ENCODE assay signal across 17 cellular contexts in the genomic region with DNA sequence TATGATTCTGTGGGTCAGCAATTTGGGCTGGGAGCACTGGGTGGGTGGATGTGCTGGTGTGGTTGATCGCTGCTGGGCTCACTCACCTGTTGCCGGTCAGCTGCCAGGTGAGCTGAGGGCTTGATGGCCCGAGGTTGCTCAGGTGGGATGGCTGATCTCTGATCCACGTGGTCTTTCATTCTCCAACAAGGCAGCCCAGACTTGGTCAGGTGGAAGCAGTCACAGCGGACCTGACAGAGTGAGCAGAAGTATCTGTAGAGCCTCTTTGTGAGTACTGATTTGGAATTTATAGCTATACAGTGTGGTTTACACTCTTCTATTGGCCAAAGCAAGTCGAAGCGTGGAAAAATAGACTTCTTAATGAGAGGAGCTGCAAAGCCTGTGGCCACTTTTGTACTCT.
DNase-seq lines count a peak whose midpoint lies in the region; ATAC-seq and TF ChIP-seq lines count a peak whose summit lies in the region.
"Had no signal": no experiment of that assay in that cellular context is flagged by ENCODE, and none has a peak within 500 bp of the region (broad histone marks: within the 10 kb centered on the region; RNA-seq: fewer than 3 reads in every experiment).

No MANE protein-coding gene starts in this region.

- H3K4me1 ChIP-seq in HEK293 (ENCODE audit: control insufficient read depth, insufficient read depth, low read length) (no peaks in the 10 kb centered on the region), osteoblast (ENCODE audit: insufficient read depth, low read length) (no peaks in the 10 kb centered on the region)

- H3K36me3 Mint-ChIP-seq in endothelial cell (ENCODE audit: low read depth, unreplicated experiment), result no peaks in the 10 kb centered on the region
- H3K36me3 Mint-ChIP-seq: CD4-positive, alpha-beta memory T cell had no signal

- H3K4me1 Mint-ChIP-seq in endothelial cell (ENCODE audit: unreplicated experiment), result peaks cover 2% of the 10 kb centered on the region

- H3K27ac ChIP-seq in HEK293 (ENCODE audit: extremely low read depth, low read depth, low read length) (no peak overlapping the region), SK-N-MC (peak overlapping the region; percentile 63; the same call in 1 of the 2 replicates), osteoblast (ENCODE audit: low read depth, low read length) (no peak overlapping the region)
- H3K27ac ChIP-seq: GM23248 had no signal

- DNase-seq in SK-N-MC (ENCODE audit: low read depth, low spot score) (no peak), osteoblast (ENCODE audit: insufficient read length, low spot score, missing footprints) (peak; percentile 22), Right ventricle myocardium inferior (ENCODE audit: missing footprints) (no peak), endothelial cell (ENCODE audit: low spot score) (no peak), NCI-H345 treated with DMSO at 0.1 percent for 48 hours (lab: John Stamatoyannopoulos, UW; ENCODE audit: unreplicated experiment) (no peak)
- DNase-seq: C1 segment of cervical spinal cord; Calu3; CD4-positive, alpha-beta memory T cell; COR-L47; DMS53; DND-41; GM23248; H7; HFFc6 had no signal

- CTCF ChIA-PET in HEK293 (lab: Yijun Ruan, JAX), result interaction anchor here (0.6 to 9.4 kb wide), 5 partner anchors 9 to 309 kb away, joined by 3 to 247 read pairs (median 120); a partner anchor contains a TSS

- POLR2A ChIA-PET in HEK293 (lab: Yijun Ruan, JAX), result no interaction called here

- H2AFZ ChIP-seq in osteoblast (ENCODE audit: low read length), result no peak overlapping the region
- H2AFZ ChIP-seq: GM23248 had no signal

- H3K27me3 ChIP-seq in osteoblast (ENCODE audit: insufficient read depth, low read length), result no peaks in the 10 kb centered on the region

- H3K4me2 ChIP-seq in osteoblast (ENCODE audit: insufficient read depth, low read length), result no peak overlapping the region

- H3K4me3 ChIP-seq in HEK293 (ENCODE audit: low read depth, low read length) (no peak overlapping the region), SK-N-MC (no peak overlapping the region), osteoblast (ENCODE audit: insufficient read depth, low read length) (no peak overlapping the region)
- H3K4me3 ChIP-seq: GM23248 had no signal

- no peak overlapping the region for H3K9ac ChIP-seq in SK-N-MC (ENCODE audit: insufficient read length)
- H3K9ac ChIP-seq: GM23248 had no signal

- H3K79me2 ChIP-seq in osteoblast (ENCODE audit: insufficient read depth, low read length), result no peaks in the 10 kb centered on the region

- no peaks in the 10 kb centered on the region for H3K27me3 Mint-ChIP-seq in endothelial cell (ENCODE audit: unreplicated experiment)

- no peaks in the 10 kb centered on the region for H3K9me3 ChIP-seq in HEK293 (ENCODE audit: control insufficient read depth, insufficient read depth, low read depth, low read length)
- H3K9me3 ChIP-seq in SK-N-MC (ENCODE audit: low read depth, low read length), result no peaks in the 10 kb centered on the region
- H3K9me3 ChIP-seq in osteoblast (ENCODE audit: low read depth, low read length), result no peaks in the 10 kb centered on the region

- no peaks in the 10 kb centered on the region for H3K36me3 ChIP-seq in HEK293 (ENCODE audit: control insufficient read depth in 2 of 2, insufficient read depth in 1 of 2, low read length in 2 of 2)
- no peaks in the 10 kb centered on the region for H3K36me3 ChIP-seq in SK-N-MC (ENCODE audit: insufficient read depth, low read length)
- H3K36me3 ChIP-seq in osteoblast (ENCODE audit: insufficient read depth, low read length), result no peaks in the 10 kb centered on the region

- no peaks in the 10 kb centered on the region for H4K20me1 ChIP-seq in osteoblast (ENCODE audit: insufficient read depth, low read length)

- no peak overlapping the region for H3K27ac Mint-ChIP-seq in endothelial cell (ENCODE audit: unreplicated experiment)
- H3K27ac Mint-ChIP-seq: CD4-positive, alpha-beta memory T cell; HFFc6 had no signal

- intact Hi-C loops in Right ventricle myocardium inferior (cut with DNase I), result no loop called here

- peak; percentile 52 for ATAC-seq in esophagus mucosa
- ATAC-seq in Right ventricle myocardium inferior, result no peak
- ATAC-seq: HCT116 had no signal

- TF ChIP-seq CTCF in HEK293 (tag by site-specific recombination; IDR thresholded peaks at IDR 0.05), result no peak
- no peak for TF ChIP-seq CTCF in osteoblast (IDR thresholded peaks at IDR 0.05; ENCODE audit: extremely low read depth, low read depth, low read length)
- TF ChIP-seq CTCF in endothelial cell (IDR thresholded peaks at IDR 0.05; ENCODE audit: unreplicated experiment), result no peak

- no peaks in the 10 kb centered on the region for H3K9me3 Mint-ChIP-seq in endothelial cell (ENCODE audit: unreplicated experiment)
- H3K9me3 Mint-ChIP-seq: CD4-positive, alpha-beta memory T cell; HFFc6 had no signal

- H3K4me3 Mint-ChIP-seq in endothelial cell (ENCODE audit: unreplicated experiment), result no peak overlapping the region
- H3K4me3 Mint-ChIP-seq: CD4-positive, alpha-beta memory T cell; HFFc6 had no signal

TF ChIP-seq in HEK293, 187 proteins besides CTCF, POLR2A, EP300 and RAD21:
- TF ChIP-seq SCRT2 (tag by site-specific recombination; IDR thresholded peaks at IDR 0.05) (peak; percentile 37; the same call in 1 of the 2 replicates), MZF1 (tag by site-specific recombination; IDR thresholded peaks at IDR 0.05; ENCODE audit: borderline replicate concordance) (no peak)
TF ChIP-seq in HEK293: peak in this region for 1.
